Comparison of ENCODE assay signal across 26 cellular contexts in the genomic region with DNA sequence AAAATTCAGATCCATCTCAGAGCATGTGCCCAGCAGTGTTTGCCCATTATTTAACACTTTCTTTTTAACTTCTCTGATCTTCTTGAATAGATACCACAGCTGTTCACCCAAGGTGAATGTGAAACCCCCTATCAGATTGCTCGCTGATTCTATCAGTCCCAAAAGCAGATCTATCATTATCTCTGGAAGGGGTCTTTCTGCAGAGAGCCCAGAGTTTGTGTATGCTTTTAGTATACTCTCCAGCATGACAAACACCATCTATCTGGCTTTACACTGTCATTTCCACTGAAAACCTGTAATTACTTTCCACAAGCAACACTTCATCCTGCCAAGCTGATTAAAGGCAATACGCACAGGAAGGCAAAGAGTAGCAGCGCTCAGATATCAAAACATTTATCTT.
DNase-seq lines count a peak whose midpoint lies in the region; FAIRE-seq and TF ChIP-seq lines count a peak whose summit lies in the region.
"Had no signal": no experiment of that assay in that cellular context is flagged by ENCODE, and none has a peak within 500 bp of the region (broad histone marks: within the 10 kb centered on the region; RNA-seq: fewer than 3 reads in every experiment).

No MANE protein-coding gene starts in this region.

- H3K27ac Mint-ChIP-seq in MCF 10A (ENCODE audit: low read depth, unreplicated experiment) = no peak overlapping the region
- H3K27ac Mint-ChIP-seq: activated CD4-positive, alpha-beta T cell treated with anti-CD3 and anti-CD28 coated beads, Interleukin-2, amount 10 ng/mL, durations not matched to agents 24 days and 14 days; activated naive CD4-positive, alpha-beta T cell treated with anti-CD3 and anti-CD28 coated beads, Interleukin-2, amount 50 U/mL, for 72 hours; natural killer cell treated with Interleukin-12 subunit alpha and Interleukin-12 subunit beta and Interleukin-15 and Interleukin-18, amount 100 ng/mL, for 72 hours had no signal

- H3K27me3 ChIP-seq in endocrine pancreas (ENCODE audit: control insufficient read depth, insufficient read depth, low read length) (no peaks in the 10 kb centered on the region), A673 (replicated peaks; ENCODE audit: insufficient read depth, low read depth, low read length, poor library complexity) (no peaks in the 10 kb centered on the region)
- H3K27me3 ChIP-seq: BLaER1, breast epithelium, transverse colon had no signal

- BruUV-seq in A673 (replicated peaks; lab: Mats Ljungman, UMichigan) (no TSS peak), MCF 10A (replicated peaks; lab: Mats Ljungman, UMichigan) (no TSS peak)

- H3K27me3 Mint-ChIP-seq in MCF 10A (ENCODE audit: insufficient read depth, unreplicated experiment) = peaks cover 53% of the 10 kb centered on the region
- H3K27me3 Mint-ChIP-seq: activated CD4-positive, alpha-beta T cell treated with anti-CD3 and anti-CD28 coated beads, Interleukin-2, amount 10 ng/mL, durations not matched to agents 24 days and 14 days; natural killer cell treated with Interleukin-12 subunit alpha and Interleukin-12 subunit beta and Interleukin-15 and Interleukin-18, amount 100 ng/mL, for 72 hours had no signal

- H3K27ac ChIP-seq in A673 (ENCODE audit: low read depth, low read length, poor library complexity, severe bottlenecking) = no peak overlapping the region
- H3K27ac ChIP-seq: BLaER1, breast epithelium, epithelial cell of prostate, transverse colon, WERI-Rb-1 had no signal

- TF ChIP-seq CTCF in A673 (conservative IDR thresholded peaks at IDR 0.05; ENCODE audit: low read depth, low read length) = no peak
- TF ChIP-seq CTCF in MCF 10A (IDR thresholded peaks at IDR 0.05; ENCODE audit: unreplicated experiment) = no peak

- peak overlapping the region; percentile 51 for H3K4me3 ChIP-seq in endocrine pancreas (ENCODE audit: control insufficient read depth, insufficient read depth, low read length)
- H3K4me3 ChIP-seq in A673 (ENCODE audit: low read depth, low read length, poor library complexity, severe bottlenecking) = no peak overlapping the region
- H3K4me3 ChIP-seq: BLaER1, breast epithelium, transverse colon had no signal

- DNase-seq in NCI-H1105 (lab: John Stamatoyannopoulos, UW) = peak; percentile 41
- DNase-seq in NCI-H146 treated with DMSO at 0.1 percent for 48 hours (lab: John Stamatoyannopoulos, UW; ENCODE audit: unreplicated experiment) = peak; percentile 90
- DNase-seq in NCI-H748 treated with DMSO at 0.1 percent for 48 hours (lab: John Stamatoyannopoulos, UW) = peak; percentile 86
- DNase-seq in A673 (ENCODE audit: low spot score) = no peak
- no peak for DNase-seq in GM12891 (ENCODE audit: insufficient read length, low spot score)
- no peak for DNase-seq in MCF 10A (ENCODE audit: unreplicated experiment)
- DNase-seq: activated CD4-positive, alpha-beta T cell treated with anti-CD3 and anti-CD28 coated beads, Interleukin-2, amount 10 ng/mL, durations not matched to agents 24 days and 14 days; activated CD8-positive, alpha-beta memory T cell treated with anti-CD3 and anti-CD28 coated beads for 24 hours; activated T-cell treated with anti-CD3 and anti-CD28 coated beads for 4 hours; DMS53; effector CD8-positive, alpha-beta T cell; H9; left colon; NCI-H2029 treated with DMSO at 0.1 percent for 48 hours; NCI-H526; stimulated activated CD4-positive, alpha-beta T cell treated with anti-CD3 and anti-CD28 coated beads, Interleukin-4, amount 100 ng/mL, for 4 hours; transverse colon; WERI-Rb-1 had no signal

- CTCF ChIA-PET in A673 (lab: Charles Lee) = no interaction called here
- CTCF ChIA-PET in MCF 10A (lab: Yijun Ruan, JAX) = no interaction called here

- H3K36me3 Mint-ChIP-seq in MCF 10A (ENCODE audit: insufficient read depth, unreplicated experiment) = no peaks in the 10 kb centered on the region
- H3K36me3 Mint-ChIP-seq: activated naive CD4-positive, alpha-beta T cell treated with anti-CD3 and anti-CD28 coated beads, Interleukin-2, amount 50 U/mL, for 72 hours; natural killer cell treated with Interleukin-12 subunit alpha and Interleukin-12 subunit beta and Interleukin-15 and Interleukin-18, amount 100 ng/mL, for 72 hours had no signal

- no peaks in the 10 kb centered on the region for H3K9me3 Mint-ChIP-seq in MCF 10A (ENCODE audit: unreplicated experiment)
- H3K9me3 Mint-ChIP-seq: activated CD4-positive, alpha-beta T cell treated with anti-CD3 and anti-CD28 coated beads, Interleukin-2, amount 10 ng/mL, durations not matched to agents 24 days and 14 days; activated naive CD4-positive, alpha-beta T cell treated with anti-CD3 and anti-CD28 coated beads, Interleukin-2, amount 50 U/mL, for 72 hours; H9 had no signal

- no peak overlapping the region for H3K9ac ChIP-seq in endocrine pancreas (ENCODE audit: control insufficient read depth, insufficient read depth, low read length)
- H3K9ac ChIP-seq: BLaER1 had no signal

- intact Hi-C loops in A673 (cut with micrococcal nuclease; ENCODE audit: unreplicated experiment) = no loop called here
- intact Hi-C loops in MCF 10A (cut with micrococcal nuclease) = no loop called here

- POLR2A ChIA-PET in A673 (lab: Charles Lee; ENCODE audit: low non-redundant PET) (no interaction called here), MCF 10A (lab: Yijun Ruan, JAX) (no interaction called here)

- no peak overlapping the region for H3K4me3 Mint-ChIP-seq in MCF 10A (ENCODE audit: unreplicated experiment)
- H3K4me3 Mint-ChIP-seq: activated CD4-positive, alpha-beta T cell treated with anti-CD3 and anti-CD28 coated beads, Interleukin-2, amount 10 ng/mL, durations not matched to agents 24 days and 14 days; H9; natural killer cell treated with Interleukin-12 subunit alpha and Interleukin-12 subunit beta and Interleukin-15 and Interleukin-18, amount 100 ng/mL, for 72 hours had no signal

- no peak for FAIRE-seq in GM12891 (lab: Jason Lieb, UNC)
- FAIRE-seq: colon, HepG2 had no signal

- no peaks in the 10 kb centered on the region for H3K4me1 Mint-ChIP-seq in MCF 10A (ENCODE audit: insufficient read depth, unreplicated experiment)
- H3K4me1 Mint-ChIP-seq: activated CD4-positive, alpha-beta T cell treated with anti-CD3 and anti-CD28 coated beads, Interleukin-2, amount 10 ng/mL, durations not matched to agents 24 days and 14 days had no signal

- H3K36me3 ChIP-seq in endocrine pancreas (ENCODE audit: control insufficient read depth, insufficient read depth, low read length) (no peaks in the 10 kb centered on the region), A673 (ENCODE audit: insufficient read depth, low read length, poor library complexity, severe bottlenecking) (no peaks in the 10 kb centered on the region)
- H3K36me3 ChIP-seq: BLaER1, breast epithelium, transverse colon, WERI-Rb-1 had no signal

- H3K4me1 ChIP-seq in endocrine pancreas (ENCODE audit: control insufficient read depth, insufficient read depth, low read length) (peaks cover 3% of the 10 kb centered on the region), A673 (ENCODE audit: insufficient read depth, low read length, poor library complexity, severe bottlenecking) (no peaks in the 10 kb centered on the region)
- H3K4me1 ChIP-seq: BLaER1, breast epithelium, transverse colon had no signal

- H3K9me3 ChIP-seq in endocrine pancreas (ENCODE audit: control insufficient read depth, low read length) (no peaks in the 10 kb centered on the region), A673 (ENCODE audit: low read depth, low read length, poor library complexity, severe bottlenecking) (no peaks in the 10 kb centered on the region)
- H3K9me3 ChIP-seq: BLaER1, breast epithelium, transverse colon had no signal

- TF ChIP-seq POLR2A in GM12891 (IDR thresholded peaks at IDR 0.05; ENCODE audit: low read depth, low read length) = no peak

TF ChIP-seq in GM12891, 5 proteins besides CTCF, POLR2A, EP300 and RAD21:
- TF ChIP-seq POU2F2 (IDR thresholded peaks at IDR 0.05; ENCODE audit: low read depth, low read length) (no peak), PAX5 (IDR thresholded peaks at IDR 0.05; ENCODE audit: insufficient read depth, low read length, severe bottlenecking) (no peak), POLR2AphosphoS5 (IDR thresholded peaks at IDR 0.05; ENCODE audit: low read depth, low read length) (no peak), SPI1 (IDR thresholded peaks at IDR 0.05; ENCODE audit: low read depth, low read length) (no peak), TAF1 (IDR thresholded peaks at IDR 0.05; ENCODE audit: low read depth, low read length) (no peak)

Comparison
In these comparisons a context has a peak if more than half of its experiments do, and no peak if none do; other contexts are left out.
1. DNase-seq: peak in NCI-H1105 (single experiment), NCI-H146 treated with DMSO at 0.1 percent for 48 hours (single experiment) and NCI-H748 treated with DMSO at 0.1 percent for 48 hours (single experiment); none in A673 (single experiment), GM12891 (single experiment) and MCF 10A (single experiment).